In the genomic region with DNA sequence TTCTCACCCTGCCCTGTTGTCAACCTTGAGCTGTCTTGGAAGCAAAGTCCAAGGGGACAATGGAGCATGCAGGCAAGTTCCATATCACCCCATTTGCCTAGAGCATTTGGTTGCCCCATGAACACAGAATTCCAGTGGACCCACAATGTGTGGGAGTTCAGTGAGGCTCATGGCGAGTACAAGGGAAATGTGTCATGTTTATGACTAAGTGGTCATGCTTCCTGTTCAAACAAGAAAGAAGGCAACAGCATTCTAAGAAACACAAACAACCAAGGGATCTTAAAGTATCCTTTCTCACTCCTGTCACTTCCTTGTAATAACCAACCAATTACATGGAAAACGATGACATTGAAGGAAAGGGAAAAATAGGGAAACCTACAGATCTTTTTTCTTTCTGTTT, we compare ENCODE assay signal across 10 cellular contexts.
DNase-seq lines count a peak whose midpoint lies in the region; ATAC-seq, FAIRE-seq and TF ChIP-seq lines count a peak whose summit lies in the region.
"Had no signal": no experiment of that assay in that cellular context is flagged by ENCODE, and none has a peak within 500 bp of the region (broad histone marks: within the 10 kb centered on the region; RNA-seq: fewer than 3 reads in every experiment).

No MANE protein-coding gene starts in this region.

- DNase-seq in GM03348 (ENCODE audit: low spot score) (peak; percentile 66), RCC 7860 (ENCODE audit: low spot score) (peak; percentile 96), retinal pigment epithelial cell (ENCODE audit: low read depth) (peak; percentile 69), left ventricle myocardium inferior (no peak), transverse colon (no peak), hippocampal formation (lab: John Stamatoyannopoulos, UW) (no peak)
- no peak for DNase-seq in stimulated activated CD4-positive, alpha-beta T cell treated with anti-CD3 and anti-CD28 coated beads, Interleukin-12 subunit alpha, Interleukin-12 subunit beta, amount 100 ng/mL, for 4 hours
- DNase-seq: psoas muscle had no signal

- no peaks in the 10 kb centered on the region for H3K9me3 ChIP-seq in left ventricle myocardium inferior (replicated peaks)
- H3K9me3 ChIP-seq in transverse colon: no peaks in the 10 kb centered on the region
- H3K9me3 ChIP-seq: psoas muscle had no signal

- 65 to 85% methylated on average over 2 of the region's 2 CpGs for WGBS in transverse colon (ENCODE audit: low coverage in 1 of 2), 2 donors

- H3K27me3 ChIP-seq in left ventricle myocardium inferior (ENCODE audit: low read depth): no peaks in the 10 kb centered on the region
- no peaks in the 10 kb centered on the region for H3K27me3 ChIP-seq in transverse colon
- H3K27me3 ChIP-seq: cardiac muscle cell had no signal

- no peak overlapping the region for H3K27ac ChIP-seq in left ventricle myocardium inferior (replicated peaks)
- no peak overlapping the region for H3K27ac ChIP-seq in transverse colon
- H3K27ac ChIP-seq: cardiac muscle cell, psoas muscle had no signal

- H3K4me1 ChIP-seq in left ventricle myocardium inferior (no peaks in the 10 kb centered on the region), transverse colon (no peaks in the 10 kb centered on the region)
- H3K4me1 ChIP-seq: psoas muscle had no signal

- in situ Hi-C loops in transverse colon (cut with MboI; ENCODE audit: low pct_ligation_motif_present in 1 of 4, low pct_unique_long_range_greater_than_20kb in 1 of 4, low sequenced_read_pairs in 3 of 4): no loop called here

- H3K4me3 ChIP-seq in retinal pigment epithelial cell (ENCODE audit: low read length): no peak overlapping the region
- H3K4me3 ChIP-seq in left ventricle myocardium inferior: no peak overlapping the region
- H3K4me3 ChIP-seq in transverse colon: no peak overlapping the region
- H3K4me3 ChIP-seq: cardiac muscle cell, psoas muscle had no signal

- TF ChIP-seq CTCF in retinal pigment epithelial cell (conservative IDR thresholded peaks at IDR 0.05; ENCODE audit: low read depth, low read length) (no peak), left ventricle myocardium inferior (IDR thresholded peaks at IDR 0.05; ENCODE audit: borderline replicate concordance) (no peak), transverse colon (IDR thresholded peaks at IDR 0.05) (no peak)

- TF ChIP-seq EP300 in transverse colon (IDR thresholded peaks at IDR 0.05; ENCODE audit: low read depth): no peak

- H3K36me3 ChIP-seq in left ventricle myocardium inferior (no peaks in the 10 kb centered on the region), transverse colon (no peaks in the 10 kb centered on the region)
- H3K36me3 ChIP-seq: cardiac muscle cell had no signal

- intact Hi-C loops in left ventricle myocardium inferior (cut with micrococcal nuclease): no loop called here
- intact Hi-C loops in transverse colon (cut with DNase I; ENCODE audit: low total_unique reads): no loop called here

- peak; percentile 86 for FAIRE-seq in RCC 7860 (lab: Jason Lieb, UNC)

- peak; percentile 79 for ATAC-seq in esophagus mucosa
- ATAC-seq: psoas muscle had no signal

- TF ChIP-seq POLR2A in transverse colon (IDR thresholded peaks at IDR 0.05): no peak

Comparison
In these comparisons a context has a peak if more than half of its experiments do, and no peak if none do; other contexts are left out.
1. DNase-seq: peak in GM03348 (single experiment), RCC 7860 (single experiment) and retinal pigment epithelial cell (single experiment); none in stimulated activated CD4-positive, alpha-beta T cell treated with anti-CD3 and anti-CD28 coated beads, Interleukin-12 subunit alpha, Interleukin-12 subunit beta, amount 100 ng/mL, for 4 hours (single experiment), left ventricle myocardium inferior (single experiment), transverse colon (single experiment) and hippocampal formation (0 of 2).